In the genomic region with DNA sequence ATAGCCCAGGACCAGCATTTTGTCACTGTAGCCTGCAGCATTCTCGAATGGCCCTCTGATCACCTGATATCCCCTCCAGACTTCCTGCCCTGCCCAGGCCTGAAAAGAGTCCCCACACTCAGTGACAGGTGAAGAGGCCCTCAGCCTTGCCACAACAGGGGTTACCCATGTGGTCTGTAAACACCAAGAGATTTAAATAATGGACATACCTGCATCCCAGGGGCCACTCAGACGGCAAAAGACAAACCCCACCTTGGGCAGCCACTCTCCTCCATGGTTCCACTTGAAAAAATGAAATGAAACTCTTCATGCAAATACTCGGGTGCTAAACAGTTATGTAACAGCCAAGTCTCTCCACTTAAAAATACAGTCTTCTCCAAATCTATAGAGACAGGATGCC, we compare ENCODE assay signal across 10 cellular contexts. TPM values are rescaled to one million over a fixed set of nuclear protein-coding genes. Genes with fewer than 3 reads are reported as not detected.
A peak's percentile ranks its signal among the peaks of the same experiment; 100 is the strongest.
DNase-seq lines count a peak whose midpoint lies in the region; ATAC-seq, FAIRE-seq and TF ChIP-seq lines count a peak whose summit lies in the region.
"Had no signal": no experiment of that assay in that cellular context is flagged by ENCODE, and none has a peak within 500 bp of the region (broad histone marks: within the 10 kb centered on the region; RNA-seq: fewer than 3 reads in every experiment).

No MANE protein-coding gene starts in this region.

- H3K36me3 Mint-ChIP-seq in neural progenitor cell, result no peaks in the 10 kb centered on the region

- H3K4me1 ChIP-seq in neural progenitor cell, result peaks cover 17% of the 10 kb centered on the region

- no peaks in the 10 kb centered on the region for H4K20me1 ChIP-seq in neural progenitor cell (ENCODE audit: low read depth)

- H3K27me3 Mint-ChIP-seq in neural progenitor cell (ENCODE audit: insufficient read depth, low read depth), result peaks cover 18% of the 10 kb centered on the region

- H3K9me3 ChIP-seq in neural progenitor cell (ENCODE audit: low read depth), result no peaks in the 10 kb centered on the region

- H3K79me2 ChIP-seq in neural progenitor cell (ENCODE audit: low read depth), result no peaks in the 10 kb centered on the region

- peaks cover 20% of the 10 kb centered on the region for H3F3A ChIP-seq in neural progenitor cell (ENCODE audit: low read depth)

- peak; percentile 41 for DNase-seq in NOMO-1 treated with dmso at 0.1 percent for 144 hours (lab: John Stamatoyannopoulos, UW; ENCODE audit: unreplicated experiment)
- DNase-seq in neural progenitor cell (ENCODE audit: low spot score), result no peak
- DNase-seq in GM12892 (ENCODE audit: insufficient read length), result no peak
- DNase-seq in activated CD4-positive, alpha-beta T cell treated with anti-CD3 and anti-CD28 coated beads for 1 hour, result no peak
- DNase-seq: activated CD4-positive, alpha-beta T cell treated with anti-CD3 and anti-CD28 coated beads, Interleukin-2, amount 50 U/mL, for 4 hours; NCI-H526; nucleus accumbens had no signal

- no peak overlapping the region for H3K4me3 ChIP-seq in neural progenitor cell

- H2AFZ ChIP-seq in neural progenitor cell (replicated peaks), result no peak overlapping the region

- no peak overlapping the region for H3K27ac ChIP-seq in neural progenitor cell

- TF ChIP-seq CTCF in neural progenitor cell (IDR thresholded peaks at IDR 0.05), result no peak

- H3K27ac Mint-ChIP-seq in neural progenitor cell, result peak overlapping the region; percentile 76

- no peaks in the 10 kb centered on the region for H3K27me3 ChIP-seq in neural progenitor cell

- H3K9me3 Mint-ChIP-seq in neural progenitor cell, result no peaks in the 10 kb centered on the region

- ATAC-seq in GM18867 (IDR thresholded peaks at IDR 0.05; ENCODE audit: unreplicated experiment) (peak; percentile 80), HG02642 (IDR thresholded peaks at IDR 0.05; ENCODE audit: poor library complexity, unreplicated experiment) (peak; percentile 71)
- no peak for ATAC-seq in activated CD4-positive, CD25-positive, alpha-beta regulatory T cell treated with anti-CD3 and anti-CD28 coated beads, Interleukin-2, amount 50 U/mL, for 24 hours

- no peak overlapping the region for H3K9ac ChIP-seq in neural progenitor cell

- FAIRE-seq in GM12892 (lab: Jason Lieb, UNC), result no peak

- no peaks in the 10 kb centered on the region for H3K36me3 ChIP-seq in neural progenitor cell

- H3K4me1 Mint-ChIP-seq in neural progenitor cell, result peaks cover 30% of the 10 kb centered on the region

- no peak overlapping the region for H3K4me3 Mint-ChIP-seq in neural progenitor cell

- no peak for TF ChIP-seq POLR2A in GM12892 (IDR thresholded peaks at IDR 0.05; ENCODE audit: low read depth, low read length)

- no peak overlapping the region for H3K4me2 ChIP-seq in neural progenitor cell

RNA-seq across cellular contexts. Expression of gene PECAM1, which starts 22.8 kb away (rescaled TPM):
- total RNA-seq in neural progenitor cell (ENCODE audit: low replicate concordance), result not detected in 2 replicates
- polyA plus RNA-seq in GM12892 (2012; ENCODE audit: missing spikeins), result 1.3 TPM

RNA-seq across cellular contexts. Expression of gene MILR1, which starts 35.4 kb away (rescaled TPM):
- not detected in 2 replicates for total RNA-seq in neural progenitor cell (ENCODE audit: low replicate concordance)
- polyA plus RNA-seq in GM12892 (2012; ENCODE audit: missing spikeins), result 0.76 TPM

Comparison
In these comparisons a context has a peak if more than half of its experiments do, and no peak if none do; other contexts are left out.
1. ATAC-seq: peak in GM18867 (single experiment) and HG02642 (single experiment); none in activated CD4-positive, CD25-positive, alpha-beta regulatory T cell treated with anti-CD3 and anti-CD28 coated beads, Interleukin-2, amount 50 U/mL, for 24 hours (0 of 2).